Comparison of ENCODE assay signal across 8 cellular contexts in the genomic region with DNA sequence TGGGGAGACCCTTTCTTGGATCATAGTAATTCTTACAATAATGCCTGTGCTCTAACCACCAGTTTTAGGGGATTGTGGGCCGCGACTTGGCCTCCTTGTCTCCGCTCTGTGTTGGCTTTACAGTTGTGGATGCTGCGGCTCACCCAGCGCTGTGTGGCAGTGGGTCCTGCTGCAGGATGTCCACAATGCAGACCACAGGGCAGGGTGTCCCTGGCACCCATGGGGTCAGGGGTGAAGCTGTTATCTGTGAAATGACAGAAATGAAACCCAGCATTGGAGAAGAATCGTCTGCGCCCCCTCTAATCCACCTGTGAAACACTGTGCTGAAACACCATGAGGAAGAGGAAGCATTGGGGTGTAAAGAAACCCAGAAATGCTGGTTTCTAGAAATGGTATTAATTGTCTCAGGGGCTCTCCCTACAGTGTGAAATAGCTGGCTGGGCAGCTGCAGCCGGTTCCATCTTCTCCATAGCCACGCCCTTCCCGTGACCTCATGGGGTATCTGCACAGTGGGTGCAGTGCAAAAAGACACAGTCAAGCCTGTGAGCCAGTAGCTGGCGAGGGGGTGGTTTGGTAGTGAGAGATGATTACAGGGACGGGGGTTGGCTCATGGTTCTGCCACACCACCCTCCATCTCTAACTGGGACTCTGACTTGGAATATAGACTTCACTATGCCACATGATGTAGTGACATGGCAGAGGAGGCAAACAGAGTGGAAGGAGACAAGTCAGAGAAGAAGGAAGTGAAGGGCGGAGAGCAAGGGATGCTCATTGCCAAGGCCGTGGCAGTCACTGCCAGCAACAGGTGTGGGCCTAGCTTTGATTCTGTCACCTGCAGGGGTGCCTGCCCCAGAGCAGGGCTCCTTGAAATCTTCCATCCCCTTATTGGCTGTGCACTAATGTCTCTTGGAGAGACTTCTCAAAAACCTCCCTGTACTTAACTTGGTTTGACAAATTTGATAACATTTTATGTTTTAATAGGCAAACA. TPM values are rescaled to one million over a fixed set of nuclear protein-coding genes. Genes with fewer than 3 reads are reported as not detected.
DNase-seq lines count a peak whose midpoint lies in the region; ATAC-seq and TF ChIP-seq lines count a peak whose summit lies in the region.

No MANE protein-coding gene starts in this region.

- no peaks in the 10 kb centered on the region for H3K9me3 ChIP-seq in CD4-positive, alpha-beta memory T cell (ENCODE audit: control insufficient read depth in 1 of 2, low read length in 2 of 2)

- H3K27me3 ChIP-seq in CD4-positive, alpha-beta memory T cell (ENCODE audit: insufficient read depth, low read length), result no peaks in the 10 kb centered on the region
- H3K27me3 ChIP-seq in rectal smooth muscle tissue (ENCODE audit: control insufficient read depth, insufficient read depth, low read length), result no peaks in the 10 kb centered on the region

- intact Hi-C loops in CD4-positive, alpha-beta memory T cell (cut with micrococcal nuclease), result loop anchor here (5.0 kb wide), 1 partner anchor 146 kb away; the partner anchor contains the start of genes COA5 and UNC50

- peak; percentile 56 to 91 (median 60) for DNase-seq in CD4-positive, alpha-beta memory T cell
- DNase-seq in GM20000 (ENCODE audit: low spot score) (peak; percentile 63), activated T-cell treated with anti-CD3 and anti-CD28 coated beads for 1 hour (ENCODE audit: low read depth) (peak; percentile 50), NCI-H1092 (lab: John Stamatoyannopoulos, UW) (no peak), NCI-H128 (lab: John Stamatoyannopoulos, UW; ENCODE audit: unreplicated experiment) (no peak), COLO668 (lab: John Stamatoyannopoulos, UW; ENCODE audit: unreplicated experiment) (no peak)

- peak overlapping the region; percentile 68 for H3K27ac ChIP-seq in CD4-positive, alpha-beta memory T cell (ENCODE audit: low read depth, low read length)
- no peak overlapping the region for H3K27ac ChIP-seq in rectal smooth muscle tissue (ENCODE audit: low read depth, low read length)

- H3K4me1 Mint-ChIP-seq in CD4-positive, alpha-beta memory T cell, result peaks cover 77 to 95% (median 87%) of the 10 kb centered on the region in 4 donors

- CTCF ChIA-PET in CD4-positive, alpha-beta memory T cell (lab: Charles Lee; ENCODE audit: partially characterized antibody), result interaction anchor here (0.9 to 7.6 kb wide), 6 partner anchors 10 to 57 kb away, joined by 3 to 81 read pairs (median 6); no protein-coding TSS in a partner anchor

- H3K36me3 Mint-ChIP-seq in CD4-positive, alpha-beta memory T cell, result peaks cover 6 to 24% of the 10 kb centered on the region in 2 donors

- H3K27me3 Mint-ChIP-seq in CD4-positive, alpha-beta memory T cell, result no peaks in the 10 kb centered on the region

- POLR2A ChIA-PET in CD4-positive, alpha-beta memory T cell (lab: Charles Lee; ENCODE audit: partially characterized antibody), result interaction anchor here (1.1 to 20.9 kb wide), 4 partner anchors 10 to 55 kb away, joined by 3 to 338 read pairs (median 168); partner anchors contain the start of gene INPP4A

- H3K9me3 Mint-ChIP-seq in CD4-positive, alpha-beta memory T cell, result peaks cover 0 to 1% (median 0%) of the 10 kb centered on the region in 8 donors

- H3K4me3 Mint-ChIP-seq in CD4-positive, alpha-beta memory T cell, result peak overlapping the region; percentile 41 to 90 (median 81)

- ATAC-seq in HG03521 (IDR thresholded peaks at IDR 0.05; ENCODE audit: unreplicated experiment), result peak; percentile 56

- peaks cover 98% of the 10 kb centered on the region for H3K4me1 ChIP-seq in CD4-positive, alpha-beta memory T cell (ENCODE audit: insufficient read depth, low read length)
- peaks cover 20% of the 10 kb centered on the region for H3K4me1 ChIP-seq in rectal smooth muscle tissue (ENCODE audit: control insufficient read depth, insufficient read depth, low read length)

- H3K36me3 ChIP-seq in CD4-positive, alpha-beta memory T cell (ENCODE audit: insufficient read depth, low read length), result no peaks in the 10 kb centered on the region
- H3K36me3 ChIP-seq in rectal smooth muscle tissue (ENCODE audit: control insufficient read depth, insufficient read depth, low read length), result no peaks in the 10 kb centered on the region

- H3K27ac Mint-ChIP-seq in CD4-positive, alpha-beta memory T cell, result peak overlapping the region; percentile 86 to 99 (median 97)

- H3K9ac ChIP-seq in rectal smooth muscle tissue (ENCODE audit: low read length), result no peak overlapping the region

- no peak overlapping the region for H3K4me3 ChIP-seq in CD4-positive, alpha-beta memory T cell (ENCODE audit: low read length in 2 of 2)
- peak overlapping the region; percentile 23 for H3K4me3 ChIP-seq in rectal smooth muscle tissue (ENCODE audit: low read length)

- TF ChIP-seq CTCF in GM20000 (IDR thresholded peaks at IDR 0.05; ENCODE audit: extremely low read depth, missing control alignments), result no peak

RNA-seq across cellular contexts. Expression of gene INPP4A, which starts 16.2 kb away (rescaled TPM):
- total RNA-seq in CD4-positive, alpha-beta memory T cell, result 100 to 1,000 TPM; 133 TPM
- polyA plus RNA-seq in CD4-positive, alpha-beta memory T cell, result 10 to 100 TPM; 30.5 to 50.7 TPM

Comparison
In these comparisons a context has a peak if more than half of its experiments do, and no peak if none do; other contexts are left out.
1. DNase-seq: peak in CD4-positive, alpha-beta memory T cell (5 of 5), GM20000 (single experiment) and activated T-cell treated with anti-CD3 and anti-CD28 coated beads for 1 hour (single experiment); none in NCI-H1092 (single experiment), NCI-H128 (single experiment) and COLO668 (single experiment).